11 cellular contexts compared by ENCODE assay signal in genomic region chr11:12188548-12189317, GRCh38.
DNase-seq lines count a peak whose midpoint lies in the region; ATAC-seq and TF ChIP-seq lines count a peak whose summit lies in the region.
"Had no signal": no experiment of that assay in that cellular context is flagged by ENCODE, and none has a peak within 500 bp of the region (broad histone marks: within the 10 kb centered on the region; RNA-seq: fewer than 3 reads in every experiment).

No MANE protein-coding gene starts in this region.

- H3K27ac ChIP-seq in caudate nucleus (ENCODE audit: low read depth, low read length) = no peak overlapping the region

- H3K27me3 Mint-ChIP-seq in activated T-helper 1 cell treated with anti-CD3 and anti-CD28 coated beads, Interleukin-12 subunit alpha, Interleukin-12 subunit beta, Interleukin-2, Interleukin-4 antibody, amounts not matched to agents 30 ng/mL and 10 ng/mL and 1 ng/mL, durations not matched to agents 14 hours and 24 hours and 36 hours (ENCODE audit: insufficient read depth) = no peaks in the 10 kb centered on the region

- peak; percentile 89 for ATAC-seq in GM19372 (IDR thresholded peaks at IDR 0.05; ENCODE audit: low read depth, unreplicated experiment)
- ATAC-seq in HG03103 (IDR thresholded peaks at IDR 0.05; ENCODE audit: low read depth, unreplicated experiment) = peak; percentile 93
- ATAC-seq: Right ventricle myocardium inferior had no signal

- peak overlapping the region; percentile 66 for H3K4me3 Mint-ChIP-seq in activated T-helper 1 cell treated with anti-CD3 and anti-CD28 coated beads, Interleukin-12 subunit alpha, Interleukin-12 subunit beta, Interleukin-2, Interleukin-4 antibody, amounts not matched to agents 30 ng/mL and 10 ng/mL and 1 ng/mL, durations not matched to agents 14 hours and 24 hours and 36 hours

- intact Hi-C loops in activated T-helper 1 cell treated with anti-CD3 and anti-CD28 coated beads, Interleukin-12 subunit alpha, Interleukin-12 subunit beta, Interleukin-2, Interleukin-4 antibody, amounts not matched to agents 30 ng/mL and 10 ng/mL and 1 ng/mL, durations not matched to agents 14 hours and 24 hours and 36 hours (cut with micrococcal nuclease) = loop anchor here (1.0 kb wide), 1 partner anchor 14 kb away; no protein-coding TSS in a partner anchor

- TF ChIP-seq CTCF in GM10266 (IDR thresholded peaks at IDR 0.05; ENCODE audit: control insufficient read depth, insufficient read depth, low read depth, missing control alignments) = no peak

- H3K36me3 Mint-ChIP-seq in activated T-helper 1 cell treated with anti-CD3 and anti-CD28 coated beads, Interleukin-12 subunit alpha, Interleukin-12 subunit beta, Interleukin-2, Interleukin-4 antibody, amounts not matched to agents 30 ng/mL and 10 ng/mL and 1 ng/mL, durations not matched to agents 14 hours and 24 hours and 36 hours (ENCODE audit: low read depth) = peaks cover 43% of the 10 kb centered on the region

- peaks cover 82% of the 10 kb centered on the region for H3K4me1 Mint-ChIP-seq in activated T-helper 1 cell treated with anti-CD3 and anti-CD28 coated beads, Interleukin-12 subunit alpha, Interleukin-12 subunit beta, Interleukin-2, Interleukin-4 antibody, amounts not matched to agents 30 ng/mL and 10 ng/mL and 1 ng/mL, durations not matched to agents 14 hours and 24 hours and 36 hours (ENCODE audit: low read depth)

- peak overlapping the region; percentile 80 for H3K27ac Mint-ChIP-seq in activated T-helper 1 cell treated with anti-CD3 and anti-CD28 coated beads, Interleukin-12 subunit alpha, Interleukin-12 subunit beta, Interleukin-2, Interleukin-4 antibody, amounts not matched to agents 30 ng/mL and 10 ng/mL and 1 ng/mL, durations not matched to agents 14 hours and 24 hours and 36 hours

- DNase-seq in GM10266 (ENCODE audit: extremely low spot score) (peak; percentile 50), caudate nucleus (lab: John Stamatoyannopoulos, UW) (no peak), activated gamma-delta T cell treated with Interleukin-2 at 50 U/mL for 16 hours (no peak), germinal center (ENCODE audit: low spot score) (no peak), SKM-1 treated with dmso at 0.1 percent for 144 hours (lab: John Stamatoyannopoulos, UW; ENCODE audit: unreplicated experiment) (no peak)
- DNase-seq in activated T-helper 1 cell treated with anti-CD3 and anti-CD28 coated beads, Interleukin-12 subunit alpha, Interleukin-12 subunit beta, Interleukin-2, Interleukin-4 antibody, amounts not matched to agents 30 ng/mL and 10 ng/mL and 1 ng/mL, durations not matched to agents 14 hours and 24 hours and 36 hours (ENCODE audit: low spot score) = no peak
- DNase-seq: heart left ventricle, nucleus accumbens had no signal

- no peaks in the 10 kb centered on the region for H3K9me3 Mint-ChIP-seq in activated T-helper 1 cell treated with anti-CD3 and anti-CD28 coated beads, Interleukin-12 subunit alpha, Interleukin-12 subunit beta, Interleukin-2, Interleukin-4 antibody, amounts not matched to agents 30 ng/mL and 10 ng/mL and 1 ng/mL, durations not matched to agents 14 hours and 24 hours and 36 hours
